9 cellular contexts compared by ENCODE assay signal in genomic region chr3:107956991-107957467, GRCh38.
DNase-seq lines count a peak whose midpoint lies in the region; ATAC-seq, FAIRE-seq and TF ChIP-seq lines count a peak whose summit lies in the region.
"Had no signal": no experiment of that assay in that cellular context is flagged by ENCODE, and none has a peak within 500 bp of the region (broad histone marks: within the 10 kb centered on the region; RNA-seq: fewer than 3 reads in every experiment).

No MANE protein-coding gene starts in this region.

- FAIRE-seq in small intestine (lab: Jason Lieb, UNC): no peak

- DNase-seq in GM23338 (ENCODE audit: low spot score) (no peak), right lobe of liver (no peak), small intestine (peak; percentile 16), NAMALWA (ENCODE audit: low spot score) (no peak), amniotic stem cell (lab: John Stamatoyannopoulos, UW) (no peak)
- DNase-seq: activated CD4-positive, alpha-beta T cell treated with anti-CD3 and anti-CD28 coated beads, Interleukin-2, amount 50 U/mL, for 1 hour had no signal

- H3K79me2 ChIP-seq in GM23338 (replicated peaks; ENCODE audit: insufficient read depth): no peaks in the 10 kb centered on the region

- H3K9me3 ChIP-seq in right lobe of liver (no peaks in the 10 kb centered on the region), small intestine (ENCODE audit: control insufficient read depth, low read depth) (no peaks in the 10 kb centered on the region)

- peaks cover 8% of the 10 kb centered on the region; the same call in 1 of the 2 replicates for H3K4me1 ChIP-seq in GM23338 (ENCODE audit: insufficient read depth)
- no peaks in the 10 kb centered on the region for H3K4me1 ChIP-seq in right lobe of liver
- H3K4me1 ChIP-seq in small intestine (ENCODE audit: control insufficient read depth in 2 of 2, insufficient read depth in 1 of 2, low read depth in 1 of 2, low read length in 1 of 2): peaks cover 0 to 3% of the 10 kb centered on the region in 2 donors

- H4K20me1 ChIP-seq in GM23338 (replicated peaks; ENCODE audit: insufficient read depth): no peaks in the 10 kb centered on the region

- no peak overlapping the region for H3K4me2 ChIP-seq in GM23338

- no peaks in the 10 kb centered on the region for H3K36me3 Mint-ChIP-seq in GM23338 (ENCODE audit: low read depth)
- no peaks in the 10 kb centered on the region for H3K36me3 Mint-ChIP-seq in dendritic cell treated with granulocyte-macrophage colony-stimulating factor and Interleukin-4, amounts not matched to agents 40 ng/mL and 50 ng/mL, for 4 days (ENCODE audit: low read depth)

- H3K27me3 Mint-ChIP-seq in GM23338 (ENCODE audit: insufficient read depth, low read depth, poor library complexity): no peaks in the 10 kb centered on the region
- peaks cover 4% of the 10 kb centered on the region for H3K27me3 Mint-ChIP-seq in dendritic cell treated with granulocyte-macrophage colony-stimulating factor and Interleukin-4, amounts not matched to agents 40 ng/mL and 50 ng/mL, for 4 days

- TF ChIP-seq CTCF in GM23338 (conservative IDR thresholded peaks at IDR 0.05; ENCODE audit: low read depth in 2 of 2): no peak
- no peak for TF ChIP-seq CTCF in right lobe of liver (IDR thresholded peaks at IDR 0.05)

- 26% methylated on average over 7 of the region's 8 CpGs for WGBS in right lobe of liver (ENCODE audit: insufficient coverage, low coverage, low lambda C conversion rate, missing lambda C conversion rate)
- WGBS in small intestine, 3 donors: 46 to 63% (median 60%) methylated on average over 8 of the region's 8 CpGs

- no peaks in the 10 kb centered on the region for H3K9me3 Mint-ChIP-seq in GM23338
- H3K9me3 Mint-ChIP-seq in dendritic cell treated with granulocyte-macrophage colony-stimulating factor and Interleukin-4, amounts not matched to agents 40 ng/mL and 50 ng/mL, for 4 days: peaks cover 9% of the 10 kb centered on the region

- 0 out of 2 replicates have a peak, but pooled peaks cover 5% of the 10 kb centered on the region for H3K9me2 ChIP-seq in GM23338 (ENCODE audit: insufficient read depth)

- no peak overlapping the region for H3K27ac Mint-ChIP-seq in GM23338
- H3K27ac Mint-ChIP-seq in dendritic cell treated with granulocyte-macrophage colony-stimulating factor and Interleukin-4, amounts not matched to agents 40 ng/mL and 50 ng/mL, for 4 days: peak overlapping the region; percentile 7

- peak overlapping the region; percentile 82 for H2AFZ ChIP-seq in GM23338

- peaks cover 11% of the 10 kb centered on the region for H3K4me1 Mint-ChIP-seq in GM23338
- peaks cover 34% of the 10 kb centered on the region for H3K4me1 Mint-ChIP-seq in dendritic cell treated with granulocyte-macrophage colony-stimulating factor and Interleukin-4, amounts not matched to agents 40 ng/mL and 50 ng/mL, for 4 days (ENCODE audit: low read depth)

- H3K36me3 ChIP-seq in GM23338 (ENCODE audit: insufficient read depth): no peaks in the 10 kb centered on the region
- no peaks in the 10 kb centered on the region for H3K36me3 ChIP-seq in right lobe of liver
- H3K36me3 ChIP-seq in small intestine (ENCODE audit: control insufficient read depth in 2 of 2, insufficient read depth in 2 of 2, low read length in 2 of 2): no peaks in the 10 kb centered on the region

- TF ChIP-seq POLR2A in right lobe of liver (IDR thresholded peaks at IDR 0.05): no peak

- intact Hi-C loops in dendritic cell treated with granulocyte-macrophage colony-stimulating factor and Interleukin-4, amounts not matched to agents 40 ng/mL and 50 ng/mL, for 4 days (cut with micrococcal nuclease): no loop called here
- intact Hi-C loops in right lobe of liver (cut with DNase I): no loop called here

- H3K4me3 ChIP-seq in GM23338 (no peak overlapping the region), right lobe of liver (no peak overlapping the region), small intestine (ENCODE audit: low read depth in 1 of 2, low read length in 2 of 2) (no peak overlapping the region)

- H3K27me3 ChIP-seq in GM23338 (ENCODE audit: insufficient read depth) (no peaks in the 10 kb centered on the region), right lobe of liver (no peaks in the 10 kb centered on the region), small intestine (ENCODE audit: control insufficient read depth in 2 of 2, insufficient read depth in 2 of 2, low read length in 2 of 2) (no peaks in the 10 kb centered on the region)

- H3F3A ChIP-seq in GM23338 (replicated peaks; ENCODE audit: low read depth): no peaks in the 10 kb centered on the region

- ATAC-seq in GM23338 (no peak; the same call in 2 of the 3 replicates), right lobe of liver (peak; percentile 50 to 66 (median 60)), GM19395 (IDR thresholded peaks at IDR 0.05; ENCODE audit: unreplicated experiment) (no peak), HG03196 (IDR thresholded peaks at IDR 0.05; ENCODE audit: unreplicated experiment) (no peak)

- no peak overlapping the region for H3K4me3 Mint-ChIP-seq in GM23338
- H3K4me3 Mint-ChIP-seq in dendritic cell treated with granulocyte-macrophage colony-stimulating factor and Interleukin-4, amounts not matched to agents 40 ng/mL and 50 ng/mL, for 4 days: no peak overlapping the region

- H3K27ac ChIP-seq in GM23338 (ENCODE audit: low read depth) (no peak overlapping the region), right lobe of liver (no peak overlapping the region), small intestine (ENCODE audit: low read depth in 1 of 2, low read length in 1 of 2) (peak overlapping the region in 1 of 2 donors; percentile 30)

TF ChIP-seq in GM23338, 12 proteins besides CTCF, POLR2A, EP300 and RAD21 (continues in another document):
- TF ChIP-seq CREB1 (CRISPR knock-in tag; IDR thresholded peaks at IDR 0.05; ENCODE audit: low read depth) (no peak), EZH2 (IDR thresholded peaks at IDR 0.05; ENCODE audit: low read depth, unreplicated experiment) (no peak), NANOG (IDR thresholded peaks at IDR 0.05; ENCODE audit: borderline replicate concordance) (no peak), STAT1 (IDR thresholded peaks at IDR 0.05; ENCODE audit: unreplicated experiment) (no peak), ZNF331 (CRISPR knock-in tag; IDR thresholded peaks at IDR 0.05; ENCODE audit: low read depth) (no peak), EZH2phosphoT487 (IDR thresholded peaks at IDR 0.05; ENCODE audit: unreplicated experiment) (no peak), POLR2AphosphoS5 (IDR thresholded peaks at IDR 0.05; ENCODE audit: low read depth) (no peak), ZNF462 (CRISPR knock-in tag; IDR thresholded peaks at IDR 0.05) (no peak)

Comparison
In these comparisons a context has a peak if more than half of its experiments do, and no peak if none do; other contexts are left out.
1. ATAC-seq: peak in right lobe of liver (4 of 4); none in GM23338 (single experiment), GM19395 (single experiment) and HG03196 (single experiment).